In the genomic region with DNA sequence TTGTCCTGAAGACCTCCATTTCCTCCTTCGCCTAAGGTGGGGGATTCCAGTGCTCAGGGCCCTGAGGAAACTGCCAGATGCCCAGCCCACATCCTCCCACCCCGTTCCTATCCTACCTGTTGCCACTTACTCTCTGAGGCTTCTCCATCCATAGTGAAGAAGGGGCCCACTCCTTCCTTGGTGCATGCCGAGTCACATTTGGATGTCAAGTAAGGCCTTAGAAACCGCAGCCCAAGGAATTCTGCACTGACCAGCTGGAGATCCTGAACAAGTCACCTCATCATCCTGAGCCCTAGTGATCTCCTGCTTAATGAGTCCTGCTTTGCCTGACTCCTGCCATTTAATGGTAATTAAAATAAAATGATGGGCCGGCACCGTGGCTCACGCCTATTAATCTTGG, we compare ENCODE assay signal across 14 cellular contexts. TPM values are rescaled to one million over a fixed set of nuclear protein-coding genes. Genes with fewer than 3 reads are reported as not detected.
DNase-seq lines count a peak whose midpoint lies in the region; ATAC-seq and TF ChIP-seq lines count a peak whose summit lies in the region.
"Had no signal": no experiment of that assay in that cellular context is flagged by ENCODE, and none has a peak within 500 bp of the region (broad histone marks: within the 10 kb centered on the region; RNA-seq: fewer than 3 reads in every experiment).

No MANE protein-coding gene starts in this region.

- no peaks in the 10 kb centered on the region for H3K27me3 ChIP-seq in CD8-positive, alpha-beta T cell (ENCODE audit: insufficient read depth, low read length)

- H3K9me3 ChIP-seq in CD8-positive, alpha-beta T cell (ENCODE audit: low read length), result no peaks in the 10 kb centered on the region

- intact Hi-C loops in CD8-positive, alpha-beta T cell (cut with DNase I, micrococcal nuclease), result no loop called here
- intact Hi-C loops in activated T-helper 2 cell treated with anti-CD3 and anti-CD28 coated beads, Interferon-gamma antibody, Interleukin-2, Interleukin-4, amounts not matched to agents 10 μg/mL and 5 μg/mL and 100 μg/mL, durations not matched to agents 14 hours and 24 hours and 36 hours (cut with micrococcal nuclease), result loop anchor here (1.0 to 10.0 kb wide), 3 partner anchors 8 to 687 kb away; a partner anchor contains a TSS

- POLR2A ChIA-PET in CD8-positive, alpha-beta T cell (lab: Charles Lee), result interaction anchor here (0.9 to 1.5 kb wide), 2 partner anchors 11 to 13 kb away, joined by 3 to 5 read pairs; no protein-coding TSS in a partner anchor

- no peak for TF ChIP-seq CTCF in CD8-positive, alpha-beta T cell (IDR thresholded peaks at IDR 0.05)
- TF ChIP-seq CTCF in nephron (IDR thresholded peaks at IDR 0.05; ENCODE audit: unreplicated experiment in 3 of 3), result no peak

- H3K27me3 Mint-ChIP-seq in CD8-positive, alpha-beta T cell (ENCODE audit: low read depth), result no peaks in the 10 kb centered on the region
- no peaks in the 10 kb centered on the region for H3K27me3 Mint-ChIP-seq in activated T-helper 2 cell treated with anti-CD3 and anti-CD28 coated beads, Interferon-gamma antibody, Interleukin-2, Interleukin-4, amounts not matched to agents 10 μg/mL and 5 μg/mL and 100 μg/mL, durations not matched to agents 14 hours and 24 hours and 36 hours (ENCODE audit: low read depth)
- H3K27me3 Mint-ChIP-seq in nephron (ENCODE audit: low read depth), result no peaks in the 10 kb centered on the region

- CTCF ChIA-PET in CD8-positive, alpha-beta T cell (lab: Charles Lee), result interaction anchor here (1.0 to 2.8 kb wide), 4 partner anchors 28 to 77 kb away, joined by 4 to 12 read pairs (median 6); no protein-coding TSS in a partner anchor

- peaks cover 47% of the 10 kb centered on the region for H3K4me1 Mint-ChIP-seq in CD8-positive, alpha-beta T cell (ENCODE audit: low read depth)
- H3K4me1 Mint-ChIP-seq in activated T-helper 2 cell treated with anti-CD3 and anti-CD28 coated beads, Interferon-gamma antibody, Interleukin-2, Interleukin-4, amounts not matched to agents 10 μg/mL and 5 μg/mL and 100 μg/mL, durations not matched to agents 14 hours and 24 hours and 36 hours (ENCODE audit: low read depth), result peaks cover 56% of the 10 kb centered on the region
- peaks cover 46% of the 10 kb centered on the region for H3K4me1 Mint-ChIP-seq in nephron

- no peak overlapping the region for H3K4me3 ChIP-seq in CD8-positive, alpha-beta T cell (ENCODE audit: low read depth, low read length)

- no peak overlapping the region for H3K4me3 Mint-ChIP-seq in CD8-positive, alpha-beta T cell
- H3K4me3 Mint-ChIP-seq in activated T-helper 2 cell treated with anti-CD3 and anti-CD28 coated beads, Interferon-gamma antibody, Interleukin-2, Interleukin-4, amounts not matched to agents 10 μg/mL and 5 μg/mL and 100 μg/mL, durations not matched to agents 14 hours and 24 hours and 36 hours (ENCODE audit: low read depth), result peak overlapping the region; percentile 99
- H3K4me3 Mint-ChIP-seq in nephron, result peak overlapping the region in 2 of 3 experiments; percentile 31 to 49
- H3K4me3 Mint-ChIP-seq: WTC11 had no signal

- no peaks in the 10 kb centered on the region for H3K36me3 Mint-ChIP-seq in CD8-positive, alpha-beta T cell
- peaks cover 43% of the 10 kb centered on the region for H3K36me3 Mint-ChIP-seq in activated T-helper 2 cell treated with anti-CD3 and anti-CD28 coated beads, Interferon-gamma antibody, Interleukin-2, Interleukin-4, amounts not matched to agents 10 μg/mL and 5 μg/mL and 100 μg/mL, durations not matched to agents 14 hours and 24 hours and 36 hours (ENCODE audit: low read depth)
- no peaks in the 10 kb centered on the region for H3K36me3 Mint-ChIP-seq in nephron (ENCODE audit: low read depth)
- H3K36me3 Mint-ChIP-seq: WTC11 had no signal

- H3K27ac Mint-ChIP-seq in CD8-positive, alpha-beta T cell, result no peak overlapping the region
- H3K27ac Mint-ChIP-seq in activated T-helper 2 cell treated with anti-CD3 and anti-CD28 coated beads, Interferon-gamma antibody, Interleukin-2, Interleukin-4, amounts not matched to agents 10 μg/mL and 5 μg/mL and 100 μg/mL, durations not matched to agents 14 hours and 24 hours and 36 hours, result peak overlapping the region; percentile 54
- H3K27ac Mint-ChIP-seq in nephron, result peak overlapping the region in 1 of 3 experiments; percentile 21
- H3K27ac Mint-ChIP-seq: WTC11 had no signal

- DNase-seq in CD8-positive, alpha-beta T cell, result no peak
- no peak for DNase-seq in activated T-helper 2 cell treated with anti-CD3 and anti-CD28 coated beads, Interferon-gamma antibody, Interleukin-2, Interleukin-4, amounts not matched to agents 10 μg/mL and 5 μg/mL and 100 μg/mL, durations not matched to agents 14 hours and 24 hours and 36 hours (ENCODE audit: low spot score)
- DNase-seq in GM19238 (ENCODE audit: insufficient read length, low spot score), result no peak
- no peak for DNase-seq in NCI-H2029 (lab: John Stamatoyannopoulos, UW)
- DNase-seq: midbrain, NCI-H187, NCI-H748 treated with DMSO at 0.1 percent for 48 hours, substantia nigra had no signal

- H3K9me3 Mint-ChIP-seq in CD8-positive, alpha-beta T cell, result no peaks in the 10 kb centered on the region
- no peaks in the 10 kb centered on the region for H3K9me3 Mint-ChIP-seq in activated T-helper 2 cell treated with anti-CD3 and anti-CD28 coated beads, Interferon-gamma antibody, Interleukin-2, Interleukin-4, amounts not matched to agents 10 μg/mL and 5 μg/mL and 100 μg/mL, durations not matched to agents 14 hours and 24 hours and 36 hours
- no peaks in the 10 kb centered on the region for H3K9me3 Mint-ChIP-seq in nephron
- H3K9me3 Mint-ChIP-seq: CD14-positive monocyte, WTC11 had no signal

- H3K27ac ChIP-seq in CD8-positive, alpha-beta T cell (ENCODE audit: low read depth, low read length), result no peak overlapping the region

- H3K4me1 ChIP-seq in CD8-positive, alpha-beta T cell (ENCODE audit: insufficient read depth, low read length), result peaks cover 12% of the 10 kb centered on the region

- ATAC-seq in CD8-positive, alpha-beta T cell, result peak; percentile 4
- peak; percentile 1 for ATAC-seq in HG03432 (IDR thresholded peaks at IDR 0.05; ENCODE audit: unreplicated experiment)
- no peak for ATAC-seq in GM18520 (IDR thresholded peaks at IDR 0.05; ENCODE audit: unreplicated experiment)
- no peak for ATAC-seq in GM21528 (IDR thresholded peaks at IDR 0.05; ENCODE audit: low FRiP score, unreplicated experiment)
- ATAC-seq: WTC11 had no signal

- H3K36me3 ChIP-seq in CD8-positive, alpha-beta T cell (ENCODE audit: insufficient read depth, low read length), result no peaks in the 10 kb centered on the region

RNA-seq across cellular contexts. Expression of a gene that starts 6.6 kb away (rescaled TPM):
- 100 to 1,000 TPM; 133 to 134 TPM for total RNA-seq in CD8-positive, alpha-beta T cell
- 473 and 477 TPM in 2 replicates for total RNA-seq in activated T-helper 2 cell treated with anti-CD3 and anti-CD28 coated beads, Interferon-gamma antibody, Interleukin-2, Interleukin-4, amounts not matched to agents 10 μg/mL and 5 μg/mL and 100 μg/mL, durations not matched to agents 14 hours and 24 hours and 36 hours

Comparison
In these comparisons a context has a peak if more than half of its experiments do, and no peak if none do; other contexts are left out.
1. ATAC-seq: peak in CD8-positive, alpha-beta T cell (single experiment) and HG03432 (single experiment); none in GM18520 (single experiment) and GM21528 (single experiment).